13 cellular contexts compared by ENCODE assay signal in the genomic region with DNA sequence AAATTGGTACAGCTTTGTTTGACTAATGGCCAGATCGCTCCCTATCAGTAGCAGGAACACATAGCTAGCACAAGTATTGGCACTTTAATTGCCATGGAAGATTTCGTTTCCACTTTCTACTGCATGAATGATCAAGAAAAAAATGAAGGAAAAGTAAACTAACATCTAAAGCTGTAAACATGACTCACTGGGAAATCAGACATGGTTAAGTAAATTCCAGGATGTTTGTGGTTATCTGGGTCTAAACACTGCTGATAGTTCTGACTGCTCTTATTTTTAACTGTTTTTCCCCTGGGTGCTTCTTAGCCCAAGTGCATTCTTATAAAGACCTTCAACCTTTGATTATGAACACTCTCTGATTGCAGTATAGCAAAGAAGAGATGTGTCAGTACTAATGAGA.
DNase-seq lines count a peak whose midpoint lies in the region; ATAC-seq and TF ChIP-seq lines count a peak whose summit lies in the region.
"Had no signal": no experiment of that assay in that cellular context is flagged by ENCODE, and none has a peak within 500 bp of the region (broad histone marks: within the 10 kb centered on the region; RNA-seq: fewer than 3 reads in every experiment).

No MANE protein-coding gene starts in this region.

- H3K27me3 ChIP-seq in kidney epithelial cell (ENCODE audit: control insufficient read depth, insufficient read depth, low read length), result no peaks in the 10 kb centered on the region

- TF ChIP-seq CTCF in AG09309 (IDR thresholded peaks at IDR 0.05; ENCODE audit: control insufficient read depth, insufficient read depth, low read depth, low read length, missing control alignments), result no peak
- TF ChIP-seq CTCF in astrocyte of the cerebellum (IDR thresholded peaks at IDR 0.05; ENCODE audit: low read depth, low read length, missing control alignments), result no peak
- TF ChIP-seq CTCF in kidney epithelial cell (IDR thresholded peaks at IDR 0.05; ENCODE audit: insufficient read depth, low read length, poor library complexity, severe bottlenecking), result no peak
- no peak for TF ChIP-seq CTCF in mucosa of descending colon (IDR thresholded peaks at IDR 0.05)

- no peak overlapping the region for H3K4me3 ChIP-seq in AG09309 (ENCODE audit: control insufficient read depth, low read depth, low read length)
- H3K4me3 ChIP-seq in astrocyte of the cerebellum (ENCODE audit: low read depth, low read length), result no peak overlapping the region
- no peak overlapping the region for H3K4me3 ChIP-seq in kidney epithelial cell (ENCODE audit: low read depth, low read length)
- H3K4me3 ChIP-seq in mucosa of descending colon, result no peak overlapping the region
- H3K4me3 ChIP-seq: psoas muscle had no signal

- H3K4me1 ChIP-seq in mucosa of descending colon (ENCODE audit: low read depth), result no peaks in the 10 kb centered on the region

- in situ Hi-C loops in astrocyte of the cerebellum (cut with HindIII; ENCODE audit: low sequenced_read_pairs), result no loop called here

- H3K36me3 ChIP-seq in kidney epithelial cell (ENCODE audit: control insufficient read depth, insufficient read depth, low read length) (no peaks in the 10 kb centered on the region), mucosa of descending colon (ENCODE audit: low read depth) (no peaks in the 10 kb centered on the region)

- ATAC-seq in GM18868 (IDR thresholded peaks at IDR 0.05; ENCODE audit: unreplicated experiment), result no peak
- no peak for ATAC-seq in mucosa of descending colon
- no peak for ATAC-seq in HG03280 (IDR thresholded peaks at IDR 0.05; ENCODE audit: unreplicated experiment)
- ATAC-seq: psoas muscle had no signal

- peak; percentile 74 for DNase-seq in AG09309 (ENCODE audit: low read depth)
- DNase-seq in HT-29 (ENCODE audit: low spot score), result peak; percentile 60
- DNase-seq in astrocyte of the cerebellum (ENCODE audit: low read depth), result peak; percentile 88
- peak; percentile 92 for DNase-seq in kidney epithelial cell (ENCODE audit: low read depth)
- DNase-seq in mucosa of descending colon, result no peak
- no peak for DNase-seq in T1000 (lab: John Stamatoyannopoulos, UW)
- DNase-seq: activated CD4-positive, alpha-beta T cell treated with anti-CD3 and anti-CD28 coated beads for 1 hour; CD8-positive, alpha-beta memory T cell; effector CD8-positive, alpha-beta T cell; psoas muscle; RPMI8226 had no signal

- intact Hi-C loops in mucosa of descending colon (cut with DNase I, micrococcal nuclease), result no loop called here

- no peaks in the 10 kb centered on the region for H3K9me3 ChIP-seq in mucosa of descending colon
- H3K9me3 ChIP-seq: psoas muscle had no signal

Comparison
In these comparisons a context has a peak if more than half of its experiments do, and no peak if none do; other contexts are left out.
1. DNase-seq: peak in AG09309 (single experiment), HT-29 (single experiment), astrocyte of the cerebellum (single experiment) and kidney epithelial cell (single experiment); none in mucosa of descending colon (0 of 3) and T1000 (single experiment).